8 cellular contexts compared by ENCODE assay signal in genomic region chr16:11128211-11129123, GRCh38.
DNase-seq lines count a peak whose midpoint lies in the region; TF ChIP-seq lines count a peak whose summit lies in the region.

No MANE protein-coding gene starts in this region.

- H3K36me3 ChIP-seq in esophagus squamous epithelium, result peaks cover 0 to 54% (median 7%) of the 10 kb centered on the region in 3 donors

- intact Hi-C loops in esophagus squamous epithelium (cut with DNase I), result no loop called here
- intact Hi-C loops in head of caudate nucleus (cut with DNase I), result no loop called here

- H3K27me3 ChIP-seq in esophagus squamous epithelium, result no peaks in the 10 kb centered on the region

- no peak overlapping the region for H3K4me3 ChIP-seq in esophagus squamous epithelium

- DNase-seq in EL (peak; percentile 68), SKM-1 treated with dmso at 0.1 percent for 144 hours (lab: John Stamatoyannopoulos, UW; ENCODE audit: unreplicated experiment) (peak; percentile 11), esophagus squamous epithelium (lab: John Stamatoyannopoulos, UW) (no peak), renal cortical epithelial cell (ENCODE audit: low read depth) (peak; percentile 50), iPS-NIHi11 (ENCODE audit: low spot score) (no peak), NCI-H187 treated with DMSO at 0.1 percent for 48 hours (lab: John Stamatoyannopoulos, UW) (no peak), activated gamma-delta T cell (lab: John Stamatoyannopoulos, UW) (no peak), head of caudate nucleus (no peak)

- no peaks in the 10 kb centered on the region for H3K9me3 ChIP-seq in esophagus squamous epithelium

- H3K4me1 ChIP-seq in esophagus squamous epithelium, result peaks cover 7 to 53% (median 21%) of the 10 kb centered on the region in 3 donors

- TF ChIP-seq CTCF in esophagus squamous epithelium (IDR thresholded peaks at IDR 0.05), result no peak

- TF ChIP-seq POLR2A in esophagus squamous epithelium (IDR thresholded peaks at IDR 0.05), result no peak

- 54 to 76% methylated on average over 6 to 7 of the region's 9 CpGs for WGBS in esophagus squamous epithelium, 2 donors

- H3K27ac ChIP-seq in esophagus squamous epithelium, result peak overlapping the region in 3 of 4 donors; percentile 51 to 84 (median 54)

Comparison
In these comparisons a context has a peak if more than half of its experiments do, and no peak if none do; other contexts are left out.
1. DNase-seq: peak in EL (single experiment), SKM-1 treated with dmso at 0.1 percent for 144 hours (single experiment) and renal cortical epithelial cell (single experiment); none in esophagus squamous epithelium (single experiment), iPS-NIHi11 (single experiment), NCI-H187 treated with DMSO at 0.1 percent for 48 hours (single experiment), activated gamma-delta T cell (single experiment) and head of caudate nucleus (0 of 42).